ENCODE assay signal across 19 cellular contexts in genomic region chr17:11780621-11781020, GRCh38.
DNase-seq lines count a peak whose midpoint lies in the region; ATAC-seq, FAIRE-seq and TF ChIP-seq lines count a peak whose summit lies in the region.
"Had no signal": no experiment of that assay in that cellular context is flagged by ENCODE, and none has a peak within 500 bp of the region (broad histone marks: within the 10 kb centered on the region; RNA-seq: fewer than 3 reads in every experiment).

No MANE protein-coding gene starts in this region.

- H3K27me3 ChIP-seq in BLaER1 (no peaks in the 10 kb centered on the region), keratinocyte (ENCODE audit: control insufficient read depth, extremely low read depth, insufficient read depth, low read length) (no peaks in the 10 kb centered on the region), small intestine (ENCODE audit: control insufficient read depth in 2 of 2, insufficient read depth in 2 of 2, low read length in 2 of 2) (no peaks in the 10 kb centered on the region)

- H3K27ac ChIP-seq in BLaER1 (no peak overlapping the region), keratinocyte (ENCODE audit: control insufficient read depth, insufficient read depth, low read length) (no peak overlapping the region), small intestine (ENCODE audit: low read depth in 1 of 2, low read length in 1 of 2) (no peak overlapping the region)
- H3K27ac ChIP-seq: GM23248 had no signal

- DNase-seq in GM12865 (ENCODE audit: low read depth) (peak; percentile 35), OCI-M1 (lab: John Stamatoyannopoulos, UW) (peak; percentile 1), keratinocyte (ENCODE audit: low read depth, low spot score) (no peak), small intestine (no peak), NCI-H1436 (lab: John Stamatoyannopoulos, UW) (no peak), left cardiac atrium (no peak)
- no peak for DNase-seq in stimulated activated naive CD4-positive, alpha-beta T cell treated with Interleukin-2 at 50 U/mL for 16 hours (lab: John Stamatoyannopoulos, UW)
- DNase-seq: 8988T; AML-193; CD8-positive, alpha-beta T cell; COR-L47; DMS153; DMS79 treated with DMSO at 0.1 percent for 48 hours; GF-D8; GM23248; IMR-90 had no signal

- dilution Hi-C loops in keratinocyte (cut with MboI; ENCODE audit: extremely low pct_ligation_motif_present, low sequenced_read_pairs): no loop called here

- intact Hi-C loops in left cardiac atrium (cut with DNase I): no loop called here

- H3K4me1 ChIP-seq in BLaER1 (peaks cover 14% of the 10 kb centered on the region), keratinocyte (ENCODE audit: control insufficient read depth, extremely low read depth, insufficient read depth, low read length) (peaks cover 9% of the 10 kb centered on the region), small intestine (ENCODE audit: control insufficient read depth in 2 of 2, insufficient read depth in 1 of 2, low read depth in 1 of 2, low read length in 1 of 2) (no peaks in the 10 kb centered on the region)

- TF ChIP-seq CTCF in GM12865 (IDR thresholded peaks at IDR 0.05; ENCODE audit: insufficient read depth, low read depth, low read length, missing control alignments) (no peak), keratinocyte (optimal IDR thresholded peaks at IDR 0.05 in 1 of 3, IDR thresholded peaks at IDR 0.05 in 1 of 3, conservative IDR thresholded peaks at IDR 0.05 in 1 of 3; ENCODE audit: extremely low read depth in 1 of 3, insufficient read depth in 2 of 3, low read length in 3 of 3) (no peak)

- FAIRE-seq in keratinocyte (lab: Jason Lieb, UNC) (no peak), small intestine (lab: Jason Lieb, UNC) (no peak)
- FAIRE-seq: D721Med, H54 had no signal

- H4K20me1 ChIP-seq in BLaER1 (no peaks in the 10 kb centered on the region), keratinocyte (ENCODE audit: control insufficient read depth, extremely low read depth, insufficient read depth, low read length) (no peaks in the 10 kb centered on the region)

- H3K4me3 ChIP-seq in BLaER1 (no peak overlapping the region), GM12865 (ENCODE audit: low read depth, low read length) (no peak overlapping the region), keratinocyte (ENCODE audit: control insufficient read depth in 2 of 3, extremely low read depth in 1 of 3, insufficient read depth in 2 of 3, low read depth in 1 of 3, low read length in 3 of 3) (peak overlapping the region in 2 of 3 experiments; percentile 2 to 23), small intestine (ENCODE audit: low read depth in 1 of 2, low read length in 2 of 2) (no peak overlapping the region)
- H3K4me3 ChIP-seq: GM23248 had no signal

- no peak overlapping the region for H3K9ac ChIP-seq in BLaER1
- no peak overlapping the region for H3K9ac ChIP-seq in keratinocyte (ENCODE audit: control insufficient read depth, extremely low read depth, insufficient read depth, low read length)
- H3K9ac ChIP-seq: GM23248 had no signal

- no peak for ATAC-seq in left cardiac atrium
- ATAC-seq: CD8-positive, alpha-beta T cell had no signal

- H3K9me1 ChIP-seq in keratinocyte (ENCODE audit: control insufficient read depth, extremely low read depth, insufficient read depth, low read length): no peaks in the 10 kb centered on the region

- no peaks in the 10 kb centered on the region for H3K79me2 ChIP-seq in keratinocyte (ENCODE audit: control insufficient read depth, insufficient read depth, low read length)

- 67 to 81% (median 80%) methylated on average over 5 of the region's 5 CpGs for WGBS in small intestine, 3 donors

- H3K36me3 ChIP-seq in BLaER1 (no peaks in the 10 kb centered on the region), keratinocyte (ENCODE audit: control insufficient read depth in 2 of 2, extremely low read depth in 1 of 2, insufficient read depth in 2 of 2, low read length in 2 of 2) (no peaks in the 10 kb centered on the region), small intestine (ENCODE audit: control insufficient read depth in 2 of 2, insufficient read depth in 2 of 2, low read length in 2 of 2) (no peaks in the 10 kb centered on the region)

- H3K9me3 ChIP-seq in BLaER1 (no peaks in the 10 kb centered on the region), keratinocyte (ENCODE audit: control insufficient read depth, low read depth, low read length) (no peaks in the 10 kb centered on the region), small intestine (ENCODE audit: control insufficient read depth, low read depth) (no peaks in the 10 kb centered on the region)

- H2AFZ ChIP-seq in keratinocyte (ENCODE audit: control insufficient read depth, low read length): peak overlapping the region; percentile 60
- H2AFZ ChIP-seq: GM23248 had no signal

- H3K4me2 ChIP-seq in BLaER1: peak overlapping the region; percentile 50
- H3K4me2 ChIP-seq in keratinocyte (ENCODE audit: control insufficient read depth, extremely low read depth, insufficient read depth, low read depth, low read length): peak overlapping the region; percentile 58

Comparison
In these comparisons a context has a peak if more than half of its experiments do, and no peak if none do; other contexts are left out.
1. H3K4me3 ChIP-seq: peak in keratinocyte (2 of 3); none in BLaER1 (single experiment), GM12865 (single experiment) and small intestine (0 of 2).
2. DNase-seq: peak in GM12865 (single experiment) and OCI-M1 (single experiment); none in keratinocyte (single experiment), stimulated activated naive CD4-positive, alpha-beta T cell treated with Interleukin-2 at 50 U/mL for 16 hours (single experiment), small intestine (single experiment), NCI-H1436 (single experiment) and left cardiac atrium (single experiment).